Comparison of ENCODE assay signal across 8 cellular contexts in the genomic region with DNA sequence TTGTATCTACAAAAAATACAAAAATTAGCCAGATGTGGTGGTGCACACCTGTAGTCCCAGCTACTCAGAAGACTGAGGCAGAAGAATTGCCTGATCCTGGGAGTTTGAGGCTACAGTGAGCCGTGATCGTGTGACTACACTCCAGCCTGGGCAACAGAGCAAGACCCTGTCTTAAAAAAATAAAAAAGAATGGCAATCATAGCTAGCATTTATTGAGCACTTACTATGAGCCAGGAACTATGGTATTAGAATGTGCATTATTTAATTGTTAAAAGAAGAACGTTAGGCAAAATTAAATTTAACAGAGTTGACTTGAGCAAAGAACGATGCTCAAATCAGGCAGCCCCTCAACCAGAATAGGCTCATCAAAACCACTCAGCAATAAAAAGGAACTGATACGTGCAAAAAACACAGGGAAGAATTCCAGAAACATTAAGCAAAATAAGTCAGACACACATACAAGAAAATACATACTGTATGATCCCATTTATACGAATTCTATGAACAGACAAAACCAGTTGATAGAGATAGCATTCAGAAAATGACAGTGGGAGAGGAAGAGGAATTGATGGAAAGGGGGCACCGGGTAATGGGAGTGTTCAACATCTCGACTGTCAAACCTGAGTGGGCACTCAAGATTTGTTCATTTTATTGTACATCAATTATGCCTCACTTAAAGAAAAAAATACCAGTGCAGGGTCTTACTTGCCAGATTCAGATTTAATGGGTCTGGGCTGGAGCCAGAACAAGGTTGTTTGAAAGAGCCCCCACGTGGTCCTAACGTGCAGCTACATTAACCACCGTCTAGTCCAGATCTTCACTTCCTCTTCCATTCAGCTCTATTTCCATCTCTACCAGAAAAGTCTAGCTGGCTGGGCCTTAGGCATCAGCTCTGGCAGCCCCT. TPM values are rescaled to one million over a fixed set of nuclear protein-coding genes. Genes with fewer than 3 reads are reported as not detected.
A peak's percentile ranks its signal among the peaks of the same experiment; 100 is the strongest.
DNase-seq lines count a peak whose midpoint lies in the region; ATAC-seq and TF ChIP-seq lines count a peak whose summit lies in the region.

No MANE protein-coding gene starts in this region.

- H3K4me3 Mint-ChIP-seq in activated naive CD8-positive, alpha-beta T cell treated with anti-CD3 and anti-CD28 coated beads for 36 hours = no peak overlapping the region
- H3K4me3 Mint-ChIP-seq in endothelial cell (ENCODE audit: unreplicated experiment) = no peak overlapping the region

- peak overlapping the region; percentile 16 for H3K27ac Mint-ChIP-seq in activated naive CD8-positive, alpha-beta T cell treated with anti-CD3 and anti-CD28 coated beads for 36 hours
- no peak overlapping the region for H3K27ac Mint-ChIP-seq in endothelial cell (ENCODE audit: unreplicated experiment)

- H3K27ac ChIP-seq in DND-41 (ENCODE audit: low read length) = no peak overlapping the region

- no peak overlapping the region for H3K4me3 ChIP-seq in DND-41 (ENCODE audit: low read depth in 1 of 2, low read length in 2 of 2)

- H3K27me3 Mint-ChIP-seq in activated naive CD8-positive, alpha-beta T cell treated with anti-CD3 and anti-CD28 coated beads for 36 hours = no peaks in the 10 kb centered on the region
- peaks cover 11% of the 10 kb centered on the region for H3K27me3 Mint-ChIP-seq in endothelial cell (ENCODE audit: unreplicated experiment)

- H3K36me3 ChIP-seq in DND-41 (ENCODE audit: insufficient read depth, low read length) = no peaks in the 10 kb centered on the region

- no peaks in the 10 kb centered on the region for H3K79me2 ChIP-seq in DND-41 (ENCODE audit: insufficient read depth, low read length)

- TF ChIP-seq CTCF in DND-41 (IDR thresholded peaks at IDR 0.05; ENCODE audit: borderline replicate concordance, extremely low read depth, low read length, poor library complexity, severe bottlenecking) (peak; percentile 52), endothelial cell (IDR thresholded peaks at IDR 0.05; ENCODE audit: unreplicated experiment) (no peak)

- DNase-seq in DND-41 (peak; percentile 47), NOMO-1 (lab: John Stamatoyannopoulos, UW; ENCODE audit: unreplicated experiment in 2 of 2) (peak; percentile 82 to 93), midbrain (lab: John Stamatoyannopoulos, UW) (peak; percentile 26), KG1 (lab: John Stamatoyannopoulos, UW) (no peak), endothelial cell (ENCODE audit: low spot score) (no peak), HPDE6-E6E7 (ENCODE audit: extremely low spot score) (no peak)
- DNase-seq in activated naive CD8-positive, alpha-beta T cell treated with anti-CD3 and anti-CD28 coated beads for 36 hours = peak; percentile 24

- H2AFZ ChIP-seq in DND-41 (ENCODE audit: low read depth, low read length) = no peak overlapping the region

- ATAC-seq in DND-41 (ENCODE audit: insufficient read depth, low read depth) (peak; percentile 83), GM19463 (IDR thresholded peaks at IDR 0.05; ENCODE audit: unreplicated experiment) (peak; percentile 56)

- no peaks in the 10 kb centered on the region for H3K9me3 ChIP-seq in DND-41 (ENCODE audit: insufficient read depth, low read length, severe bottlenecking)

- no peaks in the 10 kb centered on the region for H3K36me3 Mint-ChIP-seq in activated naive CD8-positive, alpha-beta T cell treated with anti-CD3 and anti-CD28 coated beads for 36 hours
- no peaks in the 10 kb centered on the region for H3K36me3 Mint-ChIP-seq in endothelial cell (ENCODE audit: low read depth, unreplicated experiment)

- no peaks in the 10 kb centered on the region for H3K4me1 ChIP-seq in DND-41 (ENCODE audit: insufficient read depth, low read length)

- H4K20me1 ChIP-seq in DND-41 (ENCODE audit: insufficient read depth, low read length) = no peaks in the 10 kb centered on the region

- H3K4me1 Mint-ChIP-seq in activated naive CD8-positive, alpha-beta T cell treated with anti-CD3 and anti-CD28 coated beads for 36 hours = peaks cover 27% of the 10 kb centered on the region
- peaks cover 26% of the 10 kb centered on the region for H3K4me1 Mint-ChIP-seq in endothelial cell (ENCODE audit: unreplicated experiment)

- H3K4me2 ChIP-seq in DND-41 (ENCODE audit: insufficient read depth, low read length) = no peak overlapping the region

- H3K9me3 Mint-ChIP-seq in activated naive CD8-positive, alpha-beta T cell treated with anti-CD3 and anti-CD28 coated beads for 36 hours = no peaks in the 10 kb centered on the region
- no peaks in the 10 kb centered on the region for H3K9me3 Mint-ChIP-seq in endothelial cell (ENCODE audit: unreplicated experiment)

- no peaks in the 10 kb centered on the region for H3K27me3 ChIP-seq in DND-41 (ENCODE audit: insufficient read depth, low read length, poor library complexity)

- H3K9ac ChIP-seq in DND-41 (ENCODE audit: low read depth, low read length) = no peak overlapping the region

RNA-seq across cellular contexts. Expression of gene SCNN1A, which starts 8.0 kb away (rescaled TPM):
- 1 to 10 TPM; 2.7 to 3.7 TPM for total RNA-seq in activated naive CD8-positive, alpha-beta T cell treated with anti-CD3 and anti-CD28 coated beads for 36 hours
- 2.2 TPM for total RNA-seq in endothelial cell (ENCODE audit: unreplicated experiment)

RNA-seq across cellular contexts. Expression of gene LTBR, which starts 16.6 kb away (rescaled TPM):
- 1 to 10 TPM; 1.1 to 1.5 TPM for total RNA-seq in activated naive CD8-positive, alpha-beta T cell treated with anti-CD3 and anti-CD28 coated beads for 36 hours
- total RNA-seq in endothelial cell (ENCODE audit: unreplicated experiment) = 40.3 TPM

RNA-seq across cellular contexts. Expression of gene TNFRSF1A, which starts 25.4 kb away (rescaled TPM):
- 10 to 100 TPM; 44.8 to 49.1 TPM for total RNA-seq in activated naive CD8-positive, alpha-beta T cell treated with anti-CD3 and anti-CD28 coated beads for 36 hours
- total RNA-seq in endothelial cell (ENCODE audit: unreplicated experiment) = 125 TPM

RNA-seq across cellular contexts. Expression of gene PLEKHG6, which starts 56.8 kb away (rescaled TPM):
- under 1 TPM; 0.10 to 0.52 TPM for total RNA-seq in activated naive CD8-positive, alpha-beta T cell treated with anti-CD3 and anti-CD28 coated beads for 36 hours
- 1.9 TPM for total RNA-seq in endothelial cell (ENCODE audit: unreplicated experiment)

Comparison
In these comparisons a context has a peak if more than half of its experiments do, and no peak if none do; other contexts are left out.
1. DNase-seq: peak in DND-41 (single experiment), NOMO-1 (2 of 2), activated naive CD8-positive, alpha-beta T cell treated with anti-CD3 and anti-CD28 coated beads for 36 hours (single experiment) and midbrain (single experiment); none in KG1 (single experiment), endothelial cell (single experiment) and HPDE6-E6E7 (single experiment).
2. RNA of gene LTBR, which starts 16.6 kb away (total RNA-seq): 40.3 TPM in endothelial cell (single experiment); 1.1 to 1.5 TPM in activated naive CD8-positive, alpha-beta T cell treated with anti-CD3 and anti-CD28 coated beads for 36 hours; every median in the first group is over 10 times any median in the second.